ENCODE assay signal across 11 cellular contexts in genomic region chr3:49386056-49386756, GRCh38. TPM values are rescaled to one million over a fixed set of nuclear protein-coding genes. Genes with fewer than 3 reads are reported as not detected.
DNase-seq lines count a peak whose midpoint lies in the region; ATAC-seq and TF ChIP-seq lines count a peak whose summit lies in the region.
"Had no signal": no experiment of that assay in that cellular context is flagged by ENCODE, and none has a peak within 500 bp of the region (broad histone marks: within the 10 kb centered on the region; RNA-seq: fewer than 3 reads in every experiment).

No MANE protein-coding gene starts in this region.

- H3K27me3 ChIP-seq in upper lobe of left lung: no peaks in the 10 kb centered on the region

- no peak overlapping the region for H3K4me3 ChIP-seq in upper lobe of left lung
- H3K4me3 ChIP-seq: A549, GM23338 had no signal

- H3K27ac ChIP-seq in upper lobe of left lung: peak overlapping the region; percentile 43 to 71 (median 54)
- H3K27ac ChIP-seq: A549 had no signal

- ATAC-seq in activated T-cell treated with anti-CD3 and anti-CD28 coated beads, Interleukin-2, amount 50 U/mL, for 72 hours (replicated peaks in 1 of 2): no peak
- ATAC-seq in upper lobe of left lung (ENCODE audit: low FRiP score in 2 of 2): peak in 1 of 2 donors; percentile 71
- ATAC-seq: A549, GM23338 had no signal

- H3K9me3 Mint-ChIP-seq in activated T-cell treated with anti-CD3 and anti-CD28 coated beads, Interleukin-2, amount 50 U/mL, for 72 hours: no peaks in the 10 kb centered on the region
- no peaks in the 10 kb centered on the region for H3K9me3 Mint-ChIP-seq in dendritic cell treated with granulocyte-macrophage colony-stimulating factor and Interleukin-4, amounts not matched to agents 40 ng/mL and 50 ng/mL, for 4 days
- H3K9me3 Mint-ChIP-seq: GM23338, neural crest cell had no signal

- H3K27ac Mint-ChIP-seq in activated T-cell treated with anti-CD3 and anti-CD28 coated beads, Interleukin-2, amount 50 U/mL, for 72 hours: peak overlapping the region; percentile 92
- peak overlapping the region; percentile 63 for H3K27ac Mint-ChIP-seq in dendritic cell treated with granulocyte-macrophage colony-stimulating factor and Interleukin-4, amounts not matched to agents 40 ng/mL and 50 ng/mL, for 4 days
- H3K27ac Mint-ChIP-seq: GM23338 had no signal

- no peak for TF ChIP-seq CTCF in upper lobe of left lung (IDR thresholded peaks at IDR 0.05)

- H3K9me3 ChIP-seq in upper lobe of left lung: no peaks in the 10 kb centered on the region
- H3K9me3 ChIP-seq: A549 had no signal

- TF ChIP-seq POLR2A in upper lobe of left lung (IDR thresholded peaks at IDR 0.05): no peak

- peaks cover 47% of the 10 kb centered on the region for H3K4me1 Mint-ChIP-seq in activated T-cell treated with anti-CD3 and anti-CD28 coated beads, Interleukin-2, amount 50 U/mL, for 72 hours (ENCODE audit: low read depth)
- peaks cover 54% of the 10 kb centered on the region for H3K4me1 Mint-ChIP-seq in dendritic cell treated with granulocyte-macrophage colony-stimulating factor and Interleukin-4, amounts not matched to agents 40 ng/mL and 50 ng/mL, for 4 days (ENCODE audit: low read depth)
- H3K4me1 Mint-ChIP-seq: GM23338 had no signal

- H3K27me3 Mint-ChIP-seq in activated T-cell treated with anti-CD3 and anti-CD28 coated beads, Interleukin-2, amount 50 U/mL, for 72 hours (ENCODE audit: low read depth): no peaks in the 10 kb centered on the region
- no peaks in the 10 kb centered on the region for H3K27me3 Mint-ChIP-seq in dendritic cell treated with granulocyte-macrophage colony-stimulating factor and Interleukin-4, amounts not matched to agents 40 ng/mL and 50 ng/mL, for 4 days

- intact Hi-C loops in dendritic cell treated with granulocyte-macrophage colony-stimulating factor and Interleukin-4, amounts not matched to agents 40 ng/mL and 50 ng/mL, for 4 days (cut with micrococcal nuclease): no loop called here

- 44 to 49% methylated on average over 11 of the region's 11 CpGs for WGBS in upper lobe of left lung, 2 donors

- no peak for TF ChIP-seq EP300 in upper lobe of left lung (IDR thresholded peaks at IDR 0.05)

- H3K4me1 ChIP-seq in upper lobe of left lung: peaks cover 38 to 88% (median 56%) of the 10 kb centered on the region in 4 donors

- peak overlapping the region in 1 of 2 donors; percentile 50 for H3K4me3 Mint-ChIP-seq in activated T-cell treated with anti-CD3 and anti-CD28 coated beads, Interleukin-2, amount 50 U/mL, for 72 hours
- peak overlapping the region; percentile 23 for H3K4me3 Mint-ChIP-seq in dendritic cell treated with granulocyte-macrophage colony-stimulating factor and Interleukin-4, amounts not matched to agents 40 ng/mL and 50 ng/mL, for 4 days
- H3K4me3 Mint-ChIP-seq: GM23338, neural crest cell had no signal

- no peak for DNase-seq in activated T-cell treated with anti-CD3 and anti-CD28 coated beads, Interleukin-2, amount 50 U/mL, for 72 hours
- DNase-seq in activated T-cell treated with anti-CD3 and anti-CD28 coated beads for 4 hours (no peak), upper lobe of left lung (no peak), SW480 (ENCODE audit: low spot score) (no peak)
- no peak for DNase-seq in activated effector memory CD4-positive, alpha-beta T cell treated with anti-CD3 and anti-CD28 coated beads, Interleukin-2, amount 50 U/mL, for 16 hours
- DNase-seq: Karpas-422; stimulated activated CD4-positive, alpha-beta T cell treated with anti-CD3 and anti-CD28 coated beads, Interleukin-2, amount 100 ng/mL, for 24 hours had no signal

- H3K36me3 Mint-ChIP-seq in activated T-cell treated with anti-CD3 and anti-CD28 coated beads, Interleukin-2, amount 50 U/mL, for 72 hours (ENCODE audit: insufficient read depth in 2 of 2): peaks cover 0 to 3% of the 10 kb centered on the region in 2 donors
- peaks cover 36% of the 10 kb centered on the region for H3K36me3 Mint-ChIP-seq in dendritic cell treated with granulocyte-macrophage colony-stimulating factor and Interleukin-4, amounts not matched to agents 40 ng/mL and 50 ng/mL, for 4 days (ENCODE audit: low read depth)

- H3K36me3 ChIP-seq in upper lobe of left lung: peaks cover 0 to 6% (median 0%) of the 10 kb centered on the region in 4 donors

RNA-seq across cellular contexts. Expression of gene RHOA, which starts 25.6 kb away (rescaled TPM):
- 100 to 1,000 TPM; 458 to 468 TPM for total RNA-seq in activated T-cell treated with anti-CD3 and anti-CD28 coated beads, Interleukin-2, amount 50 U/mL, for 72 hours
- 100 to 1,000 TPM; 206 to 611 (median 456) TPM for total RNA-seq in upper lobe of left lung

RNA-seq across cellular contexts. Expression of gene TCTA, which starts 26.0 kb away (rescaled TPM):
- 10 to 100 TPM; 22.0 to 23.4 TPM for total RNA-seq in activated T-cell treated with anti-CD3 and anti-CD28 coated beads, Interleukin-2, amount 50 U/mL, for 72 hours
- 10 to 100 TPM; 21.8 to 52.3 (median 39.5) TPM for total RNA-seq in upper lobe of left lung

RNA-seq across cellular contexts. Expression of gene GPX1, which starts 28.1 kb away (rescaled TPM):
- 100 to 1,000 TPM; 112 to 124 TPM for total RNA-seq in activated T-cell treated with anti-CD3 and anti-CD28 coated beads, Interleukin-2, amount 50 U/mL, for 72 hours
- 100 to 1,000 TPM; 174 to 603 (median 445) TPM for total RNA-seq in upper lobe of left lung

RNA-seq across cellular contexts. Expression of gene AMT, which starts 36.1 kb away (rescaled TPM):
- 1 to 10 TPM; 7.4 to 7.5 TPM for total RNA-seq in activated T-cell treated with anti-CD3 and anti-CD28 coated beads, Interleukin-2, amount 50 U/mL, for 72 hours
- 10 to 100 TPM in 3 of 6 donors, 1 to 10 TPM in 3; 2.3 to 59.7 (median 11.4) TPM for total RNA-seq in upper lobe of left lung

RNA-seq across cellular contexts. Expression of gene NICN1, which starts 42.9 kb away (rescaled TPM):
- 10 to 100 TPM; 15.3 to 18.4 TPM for total RNA-seq in activated T-cell treated with anti-CD3 and anti-CD28 coated beads, Interleukin-2, amount 50 U/mL, for 72 hours
- 10 to 100 TPM in 2 of 6 donors, 1 to 10 TPM in 4; 1.0 to 23.9 (median 8.0) TPM for total RNA-seq in upper lobe of left lung
